ENCODE assay signal across 8 cellular contexts in the genomic region with DNA sequence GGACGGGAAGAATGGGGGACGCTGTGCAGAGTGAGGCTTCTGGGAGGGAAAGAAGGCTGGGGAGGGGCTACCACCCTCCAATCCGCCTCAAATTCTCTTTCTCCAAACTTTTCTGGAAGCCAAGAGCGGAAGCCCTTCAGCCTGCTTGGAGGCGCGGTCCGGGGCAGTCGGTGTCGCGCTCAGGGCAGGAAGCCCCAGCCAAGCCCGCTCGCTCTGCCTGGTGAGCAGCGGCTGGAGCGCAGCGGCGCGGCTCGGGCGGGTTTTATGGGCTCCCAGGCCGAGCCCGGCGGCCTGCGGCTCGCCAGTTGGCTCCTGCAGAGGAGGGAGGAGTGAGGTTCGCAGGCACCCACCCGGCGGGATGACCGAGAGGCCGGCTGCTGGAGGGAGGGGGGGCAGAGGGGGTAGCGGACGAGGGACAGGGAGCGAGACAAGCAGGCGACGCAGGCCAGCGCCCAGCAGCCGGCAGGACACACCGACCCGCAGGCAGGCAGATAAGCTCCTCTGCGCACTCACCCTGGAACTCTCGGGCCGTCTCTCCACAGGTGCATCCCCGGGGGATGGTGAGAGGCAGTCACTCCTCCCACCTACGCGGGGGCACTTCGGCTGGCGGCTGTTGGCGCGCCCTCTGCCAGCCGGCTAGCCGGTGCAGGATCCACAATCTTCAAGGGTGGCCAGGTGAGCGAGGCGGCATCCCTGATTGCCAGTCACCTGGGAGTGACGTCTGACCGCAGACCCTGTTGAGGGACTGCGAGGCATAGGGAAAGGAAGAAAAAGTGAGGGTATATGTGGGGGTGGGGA. TPM values are rescaled to one million over a fixed set of nuclear protein-coding genes. Genes with fewer than 3 reads are reported as not detected.
DNase-seq lines count a peak whose midpoint lies in the region; ATAC-seq and TF ChIP-seq lines count a peak whose summit lies in the region.

A gene with protein sequence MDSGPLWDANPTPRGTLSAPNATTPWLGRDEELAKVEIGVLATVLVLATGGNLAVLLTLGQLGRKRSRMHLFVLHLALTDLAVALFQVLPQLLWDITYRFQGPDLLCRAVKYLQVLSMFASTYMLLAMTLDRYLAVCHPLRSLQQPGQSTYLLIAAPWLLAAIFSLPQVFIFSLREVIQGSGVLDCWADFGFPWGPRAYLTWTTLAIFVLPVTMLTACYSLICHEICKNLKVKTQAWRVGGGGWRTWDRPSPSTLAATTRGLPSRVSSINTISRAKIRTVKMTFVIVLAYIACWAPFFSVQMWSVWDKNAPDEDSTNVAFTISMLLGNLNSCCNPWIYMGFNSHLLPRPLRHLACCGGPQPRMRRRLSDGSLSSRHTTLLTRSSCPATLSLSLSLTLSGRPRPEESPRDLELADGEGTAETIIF (minus strand): TSS at position 238 of the 798 bp plus-strand sequence. CDS start 498 bp downstream, outside the sequence.

- DNase-seq in AG04449 (ENCODE audit: low read depth, low spot score) (no peak), HFF-Myc (ENCODE audit: extremely low read depth, low read depth) (no peak), RPMI7951 (ENCODE audit: low read depth) (peak; percentile 24), midbrain (lab: John Stamatoyannopoulos, UW) (peak; percentile 28), suprapubic skin (ENCODE audit: low spot score in 2 of 2) (no peak)
- DNase-seq in activated effector memory CD4-positive, alpha-beta T cell treated with Interleukin-2 at 50 U/mL for 16 hours = no peak

- H3K36me3 ChIP-seq in ectodermal cell (ENCODE audit: control insufficient read depth, insufficient read depth, low read length) = no peaks in the 10 kb centered on the region
- no peaks in the 10 kb centered on the region for H3K36me3 ChIP-seq in suprapubic skin

- no peak for TF ChIP-seq EP300 in suprapubic skin (IDR thresholded peaks at IDR 0.05)

- H3K9me3 ChIP-seq in ectodermal cell (ENCODE audit: control insufficient read depth, low read length) (no peaks in the 10 kb centered on the region), suprapubic skin (no peaks in the 10 kb centered on the region)

- WGBS in ectodermal cell, 2 experiments = 1 to 2% methylated on average over 55 of the region's 55 CpGs
- 3% methylated on average over 26 of the region's 55 CpGs for WGBS in suprapubic skin

- TF ChIP-seq CTCF in AG04449 (IDR thresholded peaks at IDR 0.05; ENCODE audit: insufficient read depth, low read length, missing control alignments) (no peak), HFF-Myc (IDR thresholded peaks at IDR 0.05; ENCODE audit: low read depth, low read length, missing control alignments) (no peak), suprapubic skin (IDR thresholded peaks at IDR 0.05) (no peak)

- POLR2A ChIA-PET in AG04449 (lab: Yijun Ruan, JAX) = no interaction called here

- CTCF ChIA-PET in AG04449 (lab: Yijun Ruan, JAX) = interaction anchor here (0.6 to 2.5 kb wide), 5 partner anchors 10 to 482 kb away, joined by 3 to 15 read pairs (median 3); no protein-coding TSS in a partner anchor

- H3K27ac ChIP-seq in ectodermal cell (ENCODE audit: insufficient read depth, low read depth, low read length, poor library complexity, severe bottlenecking) = no peak within 1 kb of the TSS
- H3K27ac ChIP-seq in suprapubic skin = no peak within 1 kb of the TSS

- H3K4me1 ChIP-seq in ectodermal cell (ENCODE audit: control insufficient read depth, insufficient read depth, low read length) (no peaks in the 10 kb centered on the region), suprapubic skin (peaks cover 20% of the 10 kb centered on the region)

- H3K27me3 ChIP-seq in ectodermal cell (ENCODE audit: control insufficient read depth, insufficient read depth, low read length, poor library complexity, severe bottlenecking) (peaks cover 48% of the 10 kb centered on the region), suprapubic skin (peaks cover 14% of the 10 kb centered on the region)

- ATAC-seq in HG03354 (IDR thresholded peaks at IDR 0.05; ENCODE audit: poor library complexity, severe bottlenecking, unreplicated experiment) = no peak

- TF ChIP-seq POLR2A in suprapubic skin (IDR thresholded peaks at IDR 0.05) = no peak

- H3K4me3 ChIP-seq in AG04449 (ENCODE audit: low read depth, low read length) = peak within 1 kb of the TSS; percentile 40
- H3K4me3 ChIP-seq in HFF-Myc (replicated peaks; ENCODE audit: low read depth, low read length) = peak within 1 kb of the TSS; percentile 20; the same call in 1 of the 2 replicates
- peak within 1 kb of the TSS; percentile 41 for H3K4me3 ChIP-seq in ectodermal cell (ENCODE audit: insufficient read depth, low read depth, low read length)
- H3K4me3 ChIP-seq in suprapubic skin = peak within 1 kb of the TSS; percentile 52

RNA-seq across cellular contexts. Expression of the gene that starts here (rescaled TPM):
- total RNA-seq in RPMI7951 (2014; rRNA removed; shearing (Covaris generic)) = not detected in 2 replicates
- polyA plus RNA-seq in ectodermal cell (2013, experiment 1 of 4) = not detected
- polyA plus RNA-seq in ectodermal cell (2013, experiment 2 of 4) = not detected
- polyA plus RNA-seq in ectodermal cell (2013, experiment 3 of 4) = not detected
- polyA plus RNA-seq in ectodermal cell (2013, experiment 4 of 4) = not detected
- total RNA-seq in suprapubic skin = not detected

Comparison
In these comparisons a context has a peak if more than half of its experiments do, and no peak if none do; other contexts are left out.
1. Peak in DNase-seq in RPMI7951; RNA of the gene not detected or under 1 TPM.